In genomic region chr11:120884290-120885020, GRCh38 we compare ENCODE assay signal across 18 cellular contexts.
DNase-seq lines count a peak whose midpoint lies in the region; ATAC-seq and TF ChIP-seq lines count a peak whose summit lies in the region.
"Had no signal": no experiment of that assay in that cellular context is flagged by ENCODE, and none has a peak within 500 bp of the region (broad histone marks: within the 10 kb centered on the region; RNA-seq: fewer than 3 reads in every experiment).

No MANE protein-coding gene starts in this region.

- no peak overlapping the region for H3K18ac ChIP-seq in neuronal stem cell (ENCODE audit: low read length)

- no peaks in the 10 kb centered on the region for H3K9me2 ChIP-seq in GM23338 (ENCODE audit: insufficient read depth)

- H4K20me1 ChIP-seq in GM23338 (replicated peaks; ENCODE audit: insufficient read depth): no peaks in the 10 kb centered on the region

- H3K27ac Mint-ChIP-seq in GM23338: no peak overlapping the region

- no peak overlapping the region for H3K4me3 Mint-ChIP-seq in GM23338

- H2AFZ ChIP-seq in GM23338: no peak overlapping the region
- H2AFZ ChIP-seq in neuronal stem cell (ENCODE audit: low read length): no peak overlapping the region

- no peak overlapping the region for H3K23ac ChIP-seq in neuronal stem cell (ENCODE audit: low read depth, low read length, poor library complexity)

- TF ChIP-seq CTCF in GM23338 (conservative IDR thresholded peaks at IDR 0.05; ENCODE audit: low read depth in 2 of 2) (no peak), VCaP (conservative IDR thresholded peaks at IDR 0.05) (no peak), foreskin fibroblast (IDR thresholded peaks at IDR 0.05; ENCODE audit: low read depth, low read length) (no peak)

- H3K27me3 Mint-ChIP-seq in GM23338 (ENCODE audit: insufficient read depth, low read depth, poor library complexity): peaks cover 7% of the 10 kb centered on the region

- DNase-seq in GM23338 (ENCODE audit: low spot score): peak; percentile 26
- no peak for DNase-seq in neuronal stem cell (ENCODE audit: low spot score)
- DNase-seq in cerebellar nuclear complex (lab: John Stamatoyannopoulos, UW): no peak
- DNase-seq in foreskin fibroblast: no peak
- DNase-seq: BE2C, KG1, NCI-H1436 treated with DMSO at 0.1 percent for 48 hours, NCI-H1930, NCI-H2227 treated with DMSO at 0.1 percent for 48 hours, NCI-H510A, NCI-H82, OCI-M1, SHP77 had no signal

- H4K8ac ChIP-seq in neuronal stem cell (ENCODE audit: low read depth, low read length): peak overlapping the region; percentile 19

- no peak overlapping the region for H4K91ac ChIP-seq in neuronal stem cell (ENCODE audit: low read depth, low read length, poor library complexity)

- no peak overlapping the region for H2AK5ac ChIP-seq in neuronal stem cell (ENCODE audit: low read depth, low read length)

- H3K9me3 ChIP-seq in neuronal stem cell (replicated peaks in 1 of 2; ENCODE audit: control insufficient read depth in 2 of 2, insufficient read depth in 1 of 2, low read depth in 1 of 2, low read length in 2 of 2): no peaks in the 10 kb centered on the region
- H3K9me3 ChIP-seq: A549, BE2C, HAP-1 had no signal

- H2BK5ac ChIP-seq in neuronal stem cell (ENCODE audit: low read length): no peak overlapping the region

- no peak overlapping the region for H2BK12ac ChIP-seq in neuronal stem cell (ENCODE audit: low read length)

- no peaks in the 10 kb centered on the region for H3K36me3 ChIP-seq in GM23338 (ENCODE audit: insufficient read depth)
- H3K36me3 ChIP-seq in neuronal stem cell (replicated peaks in 1 of 2; ENCODE audit: control insufficient read depth in 2 of 2, insufficient read depth in 2 of 2, low read length in 2 of 2): no peaks in the 10 kb centered on the region
- H3K36me3 ChIP-seq: BE2C, HAP-1 had no signal

- H2BK15ac ChIP-seq in neuronal stem cell (ENCODE audit: low read length): no peak overlapping the region

- H3K4me3 ChIP-seq in GM23338 (no peak overlapping the region), neuronal stem cell (ENCODE audit: low read length in 2 of 2) (no peak overlapping the region), foreskin fibroblast (ENCODE audit: low read depth in 1 of 2, low read length in 2 of 2) (no peak overlapping the region)
- H3K4me3 ChIP-seq: A549, HAP-1 had no signal

- no peaks in the 10 kb centered on the region for H3K27me3 ChIP-seq in GM23338 (ENCODE audit: insufficient read depth)
- no peaks in the 10 kb centered on the region for H3K27me3 ChIP-seq in neuronal stem cell (ENCODE audit: control insufficient read depth in 3 of 3, insufficient read depth in 3 of 3, low read depth in 1 of 3, low read length in 3 of 3)
- H3K27me3 ChIP-seq: BE2C had no signal

- H3K36me3 Mint-ChIP-seq in GM23338 (ENCODE audit: low read depth): no peaks in the 10 kb centered on the region

- H3K4me1 Mint-ChIP-seq in GM23338: peaks cover 14% of the 10 kb centered on the region; the same call in 2 of the 3 replicates

- H3K27ac ChIP-seq in GM23338 (ENCODE audit: low read depth): no peak overlapping the region
- H3K27ac ChIP-seq in VCaP: peak overlapping the region; percentile 56
- no peak overlapping the region for H3K27ac ChIP-seq in neuronal stem cell (replicated peaks; ENCODE audit: low read length)
- H3K27ac ChIP-seq: A549 had no signal

- H3K4me1 ChIP-seq in GM23338 (ENCODE audit: insufficient read depth) (no peaks in the 10 kb centered on the region), neuronal stem cell (ENCODE audit: control insufficient read depth in 2 of 2, insufficient read depth in 1 of 2, low read depth in 1 of 2, low read length in 2 of 2) (peaks cover 2 to 4% of the 10 kb centered on the region in 2 donors)
- H3K4me1 ChIP-seq: A549, BE2C, HAP-1 had no signal

- ATAC-seq in GM23338: peak; percentile 74
- peak; percentile 27 for ATAC-seq in esophagus mucosa
- ATAC-seq in GM21360 (IDR thresholded peaks at IDR 0.05; ENCODE audit: unreplicated experiment): no peak
- ATAC-seq: A549 had no signal

- no CpG with 5 or more reads among the region's 20 CpGs for WGBS in neuronal stem cell (ENCODE audit: extremely low coverage in 2 of 2, insufficient read length in 2 of 2, insufficient replicate concordance in 1 of 2), 2 donors

- no peak overlapping the region for H3K14ac ChIP-seq in neuronal stem cell (ENCODE audit: low read length)

- no peaks in the 10 kb centered on the region for H3K79me1 ChIP-seq in neuronal stem cell (ENCODE audit: low read depth, low read length)

- H3K79me2 ChIP-seq in GM23338 (replicated peaks; ENCODE audit: insufficient read depth): no peaks in the 10 kb centered on the region

- no peak overlapping the region for H2BK120ac ChIP-seq in neuronal stem cell (ENCODE audit: low read depth, low read length)

- H3F3A ChIP-seq in GM23338 (replicated peaks; ENCODE audit: low read depth): no peaks in the 10 kb centered on the region

- H3K4me2 ChIP-seq in GM23338 (no peak overlapping the region), neuronal stem cell (ENCODE audit: insufficient read depth, low read length, poor library complexity, severe bottlenecking) (no peak overlapping the region)
- H3K4me2 ChIP-seq: A549 had no signal

- no peak overlapping the region for H3K9ac ChIP-seq in neuronal stem cell (ENCODE audit: low read depth, low read length, poor library complexity)

- H3K4ac ChIP-seq in neuronal stem cell (ENCODE audit: low read length): no peak overlapping the region

- no peaks in the 10 kb centered on the region; the same call in 2 of the 3 replicates for H3K9me3 Mint-ChIP-seq in GM23338

TF ChIP-seq in GM23338, 12 proteins besides CTCF, POLR2A, EP300 and RAD21 (continues in another document):
- TF ChIP-seq CREB1 (CRISPR knock-in tag; IDR thresholded peaks at IDR 0.05; ENCODE audit: low read depth) (no peak), JUNB (IDR thresholded peaks at IDR 0.05; ENCODE audit: unreplicated experiment) (no peak), REST (IDR thresholded peaks at IDR 0.05; ENCODE audit: unreplicated experiment) (no peak), EZH2 (IDR thresholded peaks at IDR 0.05; ENCODE audit: low read depth, unreplicated experiment) (no peak), POLR2AphosphoS5 (IDR thresholded peaks at IDR 0.05; ENCODE audit: low read depth) (no peak), EZH2phosphoT487 (IDR thresholded peaks at IDR 0.05; ENCODE audit: unreplicated experiment) (no peak), ETS1 (IDR thresholded peaks at IDR 0.05) (no peak), STAT1 (IDR thresholded peaks at IDR 0.05; ENCODE audit: unreplicated experiment) (no peak), ZNF331 (CRISPR knock-in tag; IDR thresholded peaks at IDR 0.05; ENCODE audit: low read depth) (no peak), NANOG (IDR thresholded peaks at IDR 0.05; ENCODE audit: borderline replicate concordance) (no peak), ZNF114 (CRISPR knock-in tag; IDR thresholded peaks at IDR 0.05) (no peak)
